ENCODE assay signal across 8 cellular contexts in the genomic region with DNA sequence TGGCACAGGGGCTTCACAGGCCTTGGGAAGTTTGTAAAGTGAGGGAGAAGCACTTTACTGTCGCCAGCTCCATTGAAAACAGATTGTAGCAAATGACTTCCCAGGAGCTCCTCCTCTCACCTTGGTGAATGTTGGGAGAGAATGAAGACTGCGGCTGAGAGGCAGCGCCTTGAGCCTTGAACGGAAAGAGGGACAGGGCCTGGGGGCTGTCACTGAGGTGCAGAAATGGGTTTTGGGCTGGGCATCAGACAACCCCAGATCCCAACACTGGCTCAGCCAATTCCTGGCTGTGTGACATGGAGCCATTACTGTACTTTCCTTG. TPM values are rescaled to one million over a fixed set of nuclear protein-coding genes. Genes with fewer than 3 reads are reported as not detected.
DNase-seq lines count a peak whose midpoint lies in the region; ATAC-seq and TF ChIP-seq lines count a peak whose summit lies in the region.

No MANE protein-coding gene starts in this region.

- no peaks in the 10 kb centered on the region for H3K9me2 ChIP-seq in hepatocyte (replicated peaks; ENCODE audit: insufficient read depth)

- 47% methylated on average over 4 of the region's 4 CpGs for WGBS in hepatocyte (ENCODE audit: low lambda C conversion rate, missing lambda C conversion rate)

- peak overlapping the region; percentile 83 for H3K4me3 Mint-ChIP-seq in stimulated activated naive CD8-positive, alpha-beta T cell treated with anti-CD3 and anti-CD28 coated beads, Interleukin-15, Interleukin-2, amounts not matched to agents 100 ng/mL and 50 ng/mL, for 24 hours

- H3K27ac ChIP-seq in left ventricle myocardium inferior (replicated peaks): peak overlapping the region; percentile 88
- H3K27ac ChIP-seq in VCaP: peak overlapping the region; percentile 89
- peak overlapping the region; percentile 96 for H3K27ac ChIP-seq in hepatocyte

- peak overlapping the region; percentile 93 for H3K4me2 ChIP-seq in hepatocyte

- peaks cover 5% of the 10 kb centered on the region for H3K36me3 ChIP-seq in left ventricle myocardium inferior
- no peaks in the 10 kb centered on the region for H3K36me3 ChIP-seq in hepatocyte (replicated peaks; ENCODE audit: insufficient read depth, low read depth)

- DNase-seq in left ventricle myocardium inferior (no peak), left ventricle myocardium superior (no peak), hepatocyte (ENCODE audit: low spot score) (no peak), NCI-H2081 treated with DMSO at 0.1 percent for 48 hours (lab: John Stamatoyannopoulos, UW) (no peak), H4 (ENCODE audit: low spot score) (no peak)
- DNase-seq in stimulated activated CD4-positive, alpha-beta T cell treated with anti-CD3 and anti-CD28 coated beads, Interleukin-4, amount 100 ng/mL, for 24 hours: no peak

- intact Hi-C loops in left ventricle myocardium inferior (cut with micrococcal nuclease): no loop called here
- intact Hi-C loops in left ventricle myocardium superior (cut with micrococcal nuclease): no loop called here

- H3K27ac Mint-ChIP-seq in stimulated activated naive CD8-positive, alpha-beta T cell treated with anti-CD3 and anti-CD28 coated beads, Interleukin-15, Interleukin-2, amounts not matched to agents 100 ng/mL and 50 ng/mL, for 24 hours: peak overlapping the region; percentile 65

- H3K4me1 ChIP-seq in left ventricle myocardium inferior (peaks cover 36% of the 10 kb centered on the region), hepatocyte (ENCODE audit: insufficient read depth) (peaks cover 19% of the 10 kb centered on the region)

- H3K4me3 ChIP-seq in left ventricle myocardium inferior (peak overlapping the region; percentile 99), hepatocyte (peak overlapping the region; percentile 93)

- peaks cover 4% of the 10 kb centered on the region for H3K27me3 Mint-ChIP-seq in stimulated activated naive CD8-positive, alpha-beta T cell treated with anti-CD3 and anti-CD28 coated beads, Interleukin-15, Interleukin-2, amounts not matched to agents 100 ng/mL and 50 ng/mL, for 24 hours

- no peaks in the 10 kb centered on the region for H3K9me3 Mint-ChIP-seq in stimulated activated naive CD8-positive, alpha-beta T cell treated with anti-CD3 and anti-CD28 coated beads, Interleukin-15, Interleukin-2, amounts not matched to agents 100 ng/mL and 50 ng/mL, for 24 hours

- H3K27me3 ChIP-seq in left ventricle myocardium inferior (ENCODE audit: low read depth) (no peaks in the 10 kb centered on the region), hepatocyte (no peaks in the 10 kb centered on the region)

- TF ChIP-seq CTCF in left ventricle myocardium inferior (IDR thresholded peaks at IDR 0.05; ENCODE audit: borderline replicate concordance) (no peak), VCaP (conservative IDR thresholded peaks at IDR 0.05) (no peak), hepatocyte (IDR thresholded peaks at IDR 0.05; ENCODE audit: poor library complexity) (no peak)

- H3K9me3 ChIP-seq in left ventricle myocardium inferior (replicated peaks): no peaks in the 10 kb centered on the region
- no peaks in the 10 kb centered on the region for H3K9me3 ChIP-seq in hepatocyte (ENCODE audit: low read depth)

- H3K36me3 Mint-ChIP-seq in stimulated activated naive CD8-positive, alpha-beta T cell treated with anti-CD3 and anti-CD28 coated beads, Interleukin-15, Interleukin-2, amounts not matched to agents 100 ng/mL and 50 ng/mL, for 24 hours (ENCODE audit: low read depth): no peaks in the 10 kb centered on the region

- H3K79me2 ChIP-seq in hepatocyte: peaks cover 42% of the 10 kb centered on the region

- no peak for ATAC-seq in left ventricle myocardium superior

- H2AFZ ChIP-seq in hepatocyte: peak overlapping the region; percentile 99

- H3K4me1 Mint-ChIP-seq in stimulated activated naive CD8-positive, alpha-beta T cell treated with anti-CD3 and anti-CD28 coated beads, Interleukin-15, Interleukin-2, amounts not matched to agents 100 ng/mL and 50 ng/mL, for 24 hours (ENCODE audit: low read depth): peaks cover 15% of the 10 kb centered on the region

- no peaks in the 10 kb centered on the region for H4K20me1 ChIP-seq in hepatocyte (ENCODE audit: insufficient read depth, poor library complexity, severe bottlenecking)

RNA-seq across cellular contexts. Expression of a gene that starts 0.6 kb away (rescaled TPM):
- 24.3 TPM for total RNA-seq in left ventricle myocardium inferior
- total RNA-seq in left ventricle myocardium superior: 26.2 TPM
- 21.2 and 27.9 TPM in 2 replicates for total RNA-seq in hepatocyte
- polyA plus RNA-seq in hepatocyte: 10.9 and 17.2 TPM in 2 replicates
- 5.1 and 6.5 TPM in 2 replicates for total RNA-seq in H4 (2014; rRNA removed; shearing (Covaris generic))
